ENCODE assay signal across 12 cellular contexts in the genomic region with DNA sequence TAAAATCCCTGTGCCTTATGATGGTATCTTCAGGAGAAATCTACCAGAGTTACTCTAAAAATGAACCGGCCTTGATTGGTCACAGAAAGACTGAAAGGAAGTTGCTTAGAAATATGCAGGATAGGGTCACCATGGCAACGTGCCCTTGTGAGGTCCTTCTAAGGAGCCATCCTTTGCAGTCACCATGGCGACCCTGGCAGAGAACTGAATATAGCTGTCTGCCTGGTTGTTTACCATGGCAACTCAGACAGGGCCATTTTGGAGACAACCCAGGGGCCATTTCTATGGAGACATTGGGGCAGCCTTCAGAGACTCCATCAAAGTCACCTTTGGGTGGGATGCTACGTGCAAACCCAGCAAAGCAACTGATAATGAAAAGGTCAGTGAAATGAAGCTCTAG. TPM values are rescaled to one million over a fixed set of nuclear protein-coding genes. Genes with fewer than 3 reads are reported as not detected.
DNase-seq lines count a peak whose midpoint lies in the region; ATAC-seq and TF ChIP-seq lines count a peak whose summit lies in the region.
"Had no signal": no experiment of that assay in that cellular context is flagged by ENCODE, and none has a peak within 500 bp of the region (broad histone marks: within the 10 kb centered on the region; RNA-seq: fewer than 3 reads in every experiment).

No MANE protein-coding gene starts in this region.

- H3K4me1 ChIP-seq in iPS DF 6.9 (ENCODE audit: control insufficient read depth, insufficient read depth, low read length) = no peaks in the 10 kb centered on the region
- H3K4me1 ChIP-seq: uterus had no signal

- no peak overlapping the region for H3K4me3 ChIP-seq in iPS DF 6.9 (ENCODE audit: low read length)
- H3K4me3 ChIP-seq: uterus had no signal

- peak; percentile 40 for DNase-seq in NK-92 treated with Interleukin-12 subunit alpha and Interleukin-12 subunit beta, amount 100 ng/mL, for 24 hours (lab: John Stamatoyannopoulos, UW)
- no peak for DNase-seq in NK-92 (lab: John Stamatoyannopoulos, UW; ENCODE audit: unreplicated experiment)
- peak; percentile 4 for DNase-seq in iPS DF 6.9 (ENCODE audit: low read depth, low spot score)
- no peak for DNase-seq in RKO (ENCODE audit: low spot score)
- no peak for DNase-seq in kidney glomerular epithelial cell (lab: John Stamatoyannopoulos, UW)
- no peak for DNase-seq in SIG-M5 treated with dmso at 0.1 percent for 504 hours (lab: John Stamatoyannopoulos, UW; ENCODE audit: unreplicated experiment)
- DNase-seq: activated T-cell treated with anti-CD3 and anti-CD28 coated beads, Interleukin-2, amount 50 U/mL, for 24 hours; central memory CD4-positive, alpha-beta T cell; OCI-M1; uterus had no signal

- H3K27me3 Mint-ChIP-seq in brain = no peaks in the 10 kb centered on the region

- H3K4me3 Mint-ChIP-seq in brain = peak overlapping the region in 3 of 5 experiments; percentile 17 to 43 (median 36)
- H3K4me3 Mint-ChIP-seq: activated T-cell treated with anti-CD3 and anti-CD28 coated beads, Interleukin-2, amount 50 U/mL, for 24 hours had no signal

- peak overlapping the region in 4 of 5 experiments; percentile 57 to 90 (median 72) for H3K27ac Mint-ChIP-seq in brain
- H3K27ac Mint-ChIP-seq: activated T-cell treated with anti-CD3 and anti-CD28 coated beads, Interleukin-2, amount 50 U/mL, for 24 hours had no signal

- H3K36me3 ChIP-seq in iPS DF 6.9 (ENCODE audit: control insufficient read depth, insufficient read depth, low read length) = no peaks in the 10 kb centered on the region
- H3K36me3 ChIP-seq: uterus had no signal

- no peak overlapping the region for H3K27ac ChIP-seq in iPS DF 6.9 (ENCODE audit: low read length)
- H3K27ac ChIP-seq: uterus had no signal

- ATAC-seq in HG02884 (IDR thresholded peaks at IDR 0.05; ENCODE audit: unreplicated experiment) = no peak

- peaks cover 26% of the 10 kb centered on the region for H3K4me1 Mint-ChIP-seq in brain

- H3K9me3 ChIP-seq in iPS DF 6.9 (ENCODE audit: control insufficient read depth, insufficient read depth, low read length) = no peaks in the 10 kb centered on the region
- H3K9me3 ChIP-seq: uterus had no signal

- no peaks in the 10 kb centered on the region for H3K27me3 ChIP-seq in iPS DF 6.9 (ENCODE audit: control insufficient read depth, insufficient read depth, low read length)
- H3K27me3 ChIP-seq: uterus had no signal

- WGBS in iPS DF 6.9 (ENCODE audit: insufficient coverage, insufficient read length) = no CpG with 5 or more reads among the region's 4 CpGs

- H3K36me3 Mint-ChIP-seq in brain = no peaks in the 10 kb centered on the region

- TF ChIP-seq CTCF in brain (conservative IDR thresholded peaks at IDR 0.05) = no peak

- H3K9me3 Mint-ChIP-seq in brain = no peaks in the 10 kb centered on the region
- H3K9me3 Mint-ChIP-seq: activated T-cell treated with anti-CD3 and anti-CD28 coated beads, Interleukin-2, amount 50 U/mL, for 24 hours had no signal

RNA-seq across cellular contexts. Expression of a gene that starts 43.0 kb away (rescaled TPM):
- polyA plus RNA-seq in brain (ENCODE audit: insufficient read depth, low read depth, low replicate concordance) = 2.2 TPM

Comparison
In these comparisons a context has a peak if more than half of its experiments do, and no peak if none do; other contexts are left out.
1. DNase-seq: peak in NK-92 treated with Interleukin-12 subunit alpha and Interleukin-12 subunit beta, amount 100 ng/mL, for 24 hours (single experiment) and iPS DF 6.9 (single experiment); none in NK-92 (single experiment), RKO (single experiment), kidney glomerular epithelial cell (single experiment) and SIG-M5 treated with dmso at 0.1 percent for 504 hours (single experiment).